Comparison of ENCODE assay signal across 11 cellular contexts in the genomic region with DNA sequence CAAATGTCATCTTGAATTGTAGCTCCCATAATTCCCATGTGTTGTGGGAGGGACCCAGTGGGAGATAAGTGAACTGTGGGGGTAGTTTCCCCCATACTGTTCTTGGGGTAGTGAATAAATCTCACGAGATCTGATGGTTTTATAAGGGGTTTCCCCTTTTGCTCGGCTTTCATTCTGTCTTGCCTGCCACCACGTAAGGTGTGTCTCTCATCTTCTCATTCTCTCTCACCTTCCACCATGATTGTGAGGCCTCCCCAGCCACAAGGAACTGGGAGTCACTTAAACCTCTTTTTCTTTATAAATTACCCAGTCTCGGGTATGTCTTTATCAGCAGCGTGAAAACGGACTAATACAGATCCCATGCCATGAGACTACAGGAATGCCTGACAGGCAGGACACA. TPM values are rescaled to one million over a fixed set of nuclear protein-coding genes. Genes with fewer than 3 reads are reported as not detected.
DNase-seq lines count a peak whose midpoint lies in the region; ATAC-seq and TF ChIP-seq lines count a peak whose summit lies in the region.
"Not testable (repeated sequence)": the region's sequence is repeated elsewhere in the genome, so short reads cannot be mapped to it uniquely, and the experiment has no call there.
"Had no signal": no experiment of that assay in that cellular context is flagged by ENCODE, and none has a peak within 500 bp of the region (broad histone marks: within the 10 kb centered on the region; RNA-seq: fewer than 3 reads in every experiment).

No MANE protein-coding gene starts in this region.

- H3K27ac Mint-ChIP-seq in CD4-positive, alpha-beta memory T cell, result peak overlapping the region; percentile 48 to 91 (median 76)
- H3K27ac Mint-ChIP-seq in activated T-cell treated with anti-CD3 and anti-CD28 coated beads, Interleukin-2, amount 50 U/mL, for 72 hours, result peak overlapping the region; percentile 61
- H3K27ac Mint-ChIP-seq in activated naive CD8-positive, alpha-beta T cell treated with anti-CD3 and anti-CD28 coated beads, Interleukin-2, amount 10 ng/mL, durations not matched to agents 7 days and 5 days, result peak overlapping the region; percentile 22
- peak overlapping the region; percentile 87 for H3K27ac Mint-ChIP-seq in memory B cell
- peak overlapping the region; percentile 85 for H3K27ac Mint-ChIP-seq in stimulated activated naive CD8-positive, alpha-beta T cell treated with anti-CD3 and anti-CD28 coated beads, Interleukin-15, Interleukin-2, amounts not matched to agents 100 ng/mL and 50 ng/mL, for 24 hours

- H3K9me3 Mint-ChIP-seq in CD4-positive, alpha-beta memory T cell; activated T-cell treated with anti-CD3 and anti-CD28 coated beads, Interleukin-2, amount 50 U/mL, for 72 hours; activated naive CD8-positive, alpha-beta T cell treated with anti-CD3 and anti-CD28 coated beads, Interleukin-2, amount 10 ng/mL, durations not matched to agents 7 days and 5 days; memory B cell; stimulated activated naive CD8-positive, alpha-beta T cell treated with anti-CD3 and anti-CD28 coated beads, Interleukin-15, Interleukin-2, amounts not matched to agents 100 ng/mL and 50 ng/mL, for 24 hours: not testable (repeated sequence)

- H4K20me1 ChIP-seq in OCI-LY3 (ENCODE audit: insufficient read depth, low read length), result peaks cover 59% of the 10 kb centered on the region

- not testable (repeated sequence) for H3K9ac ChIP-seq in OCI-LY3 (ENCODE audit: low read length)

- peaks cover 93% of the 10 kb centered on the region for H3K79me2 ChIP-seq in OCI-LY3 (ENCODE audit: low read length)

- peak overlapping the region; percentile 99 for H3K4me2 ChIP-seq in OCI-LY3 (ENCODE audit: low read length)

- not testable (repeated sequence) for H3K36me3 ChIP-seq in CD4-positive, alpha-beta memory T cell (ENCODE audit: insufficient read depth, low read length); neutrophil
- H3K36me3 ChIP-seq in OCI-LY3 (replicated peaks; ENCODE audit: low read depth, low read length), result peaks cover 52% of the 10 kb centered on the region

- peaks cover 66% of the 10 kb centered on the region for H3K4me1 ChIP-seq in CD4-positive, alpha-beta memory T cell (ENCODE audit: insufficient read depth, low read length)
- H3K4me1 ChIP-seq in OCI-LY3 (ENCODE audit: low read length), result peaks cover 56% of the 10 kb centered on the region
- H3K4me1 ChIP-seq in neutrophil (ENCODE audit: control insufficient read depth in 1 of 2, insufficient read depth in 1 of 2, low read depth in 1 of 2, low read length in 1 of 2), result peaks cover 85 to 95% of the 10 kb centered on the region in 2 experiments

- not testable (repeated sequence) for TF ChIP-seq CTCF in OCI-LY3 (IDR thresholded peaks at IDR 0.05; ENCODE audit: low read depth, low read length); neutrophil (IDR thresholded peaks at IDR 0.05)

- DNase-seq in CD4-positive, alpha-beta memory T cell; activated naive CD8-positive, alpha-beta T cell treated with anti-CD3 and anti-CD28 coated beads, Interleukin-2, amount 10 ng/mL, durations not matched to agents 7 days and 5 days; memory B cell (ENCODE audit: low spot score in 2 of 2): not testable (repeated sequence)
- peak; percentile 33 for DNase-seq in activated CD4-positive, alpha-beta T cell treated with anti-CD3 and anti-CD28 coated beads for 48 hours
- peak; percentile 34 to 35 for DNase-seq in activated T-cell treated with anti-CD3 and anti-CD28 coated beads, Interleukin-2, amount 50 U/mL, for 72 hours

- not testable (repeated sequence) for H3K27me3 ChIP-seq in CD4-positive, alpha-beta memory T cell (ENCODE audit: insufficient read depth, low read length); OCI-LY3 (ENCODE audit: low read depth, low read length); neutrophil

- POLR2A ChIA-PET in CD4-positive, alpha-beta memory T cell (lab: Charles Lee; ENCODE audit: partially characterized antibody), result interaction anchor here (1.5 to 5.6 kb wide), 2 partner anchors 11 to 32 kb away, joined by 4 to 50 read pairs; partner anchors contain the start of gene NIN
- POLR2A ChIA-PET in activated naive CD8-positive, alpha-beta T cell treated with anti-CD3 and anti-CD28 coated beads, Interleukin-2, amount 10 ng/mL, durations not matched to agents 7 days and 5 days (lab: Charles Lee), result interaction anchor here (1.7 kb wide), 1 partner anchor 11 kb away, joined by 4 read pairs; the partner anchor contains the start of gene NIN

- H3K4me3 ChIP-seq in CD4-positive, alpha-beta memory T cell (ENCODE audit: low read length in 2 of 2); neutrophil (ENCODE audit: low read depth in 1 of 2, low read length in 1 of 2): not testable (repeated sequence)
- H3K4me3 ChIP-seq in OCI-LY3 (ENCODE audit: low read length), result peak overlapping the region; percentile 16; the same call in 1 of the 2 replicates

- intact Hi-C loops in CD4-positive, alpha-beta memory T cell (cut with micrococcal nuclease), result not testable (repeated sequence)

- H2AFZ ChIP-seq in OCI-LY3 (ENCODE audit: low read depth, low read length), result not testable (repeated sequence)

- not testable (repeated sequence) for H3K27ac ChIP-seq in CD4-positive, alpha-beta memory T cell (ENCODE audit: low read depth, low read length)
- peak overlapping the region; percentile 25; the same call in 1 of the 2 replicates for H3K27ac ChIP-seq in OCI-LY3 (ENCODE audit: low read length)
- H3K27ac ChIP-seq in neutrophil, result peak overlapping the region; percentile 94

- peaks cover 34 to 35% of the 10 kb centered on the region in 2 donors for H3K36me3 Mint-ChIP-seq in CD4-positive, alpha-beta memory T cell
- H3K36me3 Mint-ChIP-seq in activated T-cell treated with anti-CD3 and anti-CD28 coated beads, Interleukin-2, amount 50 U/mL, for 72 hours (ENCODE audit: insufficient read depth in 2 of 2), result peaks cover 16 to 32% of the 10 kb centered on the region in 2 donors
- peaks cover 48% of the 10 kb centered on the region for H3K36me3 Mint-ChIP-seq in activated naive CD8-positive, alpha-beta T cell treated with anti-CD3 and anti-CD28 coated beads, Interleukin-2, amount 10 ng/mL, durations not matched to agents 7 days and 5 days
- H3K36me3 Mint-ChIP-seq in memory B cell, result peaks cover 27% of the 10 kb centered on the region
- peaks cover 65% of the 10 kb centered on the region for H3K36me3 Mint-ChIP-seq in stimulated activated naive CD8-positive, alpha-beta T cell treated with anti-CD3 and anti-CD28 coated beads, Interleukin-15, Interleukin-2, amounts not matched to agents 100 ng/mL and 50 ng/mL, for 24 hours (ENCODE audit: low read depth)

- peaks cover 68 to 86% (median 79%) of the 10 kb centered on the region in 4 donors for H3K4me1 Mint-ChIP-seq in CD4-positive, alpha-beta memory T cell
- H3K4me1 Mint-ChIP-seq in activated T-cell treated with anti-CD3 and anti-CD28 coated beads, Interleukin-2, amount 50 U/mL, for 72 hours (ENCODE audit: low read depth), result peaks cover 71% of the 10 kb centered on the region
- peaks cover 69% of the 10 kb centered on the region for H3K4me1 Mint-ChIP-seq in activated naive CD8-positive, alpha-beta T cell treated with anti-CD3 and anti-CD28 coated beads, Interleukin-2, amount 10 ng/mL, durations not matched to agents 7 days and 5 days
- H3K4me1 Mint-ChIP-seq in memory B cell, result peaks cover 61% of the 10 kb centered on the region
- peaks cover 86% of the 10 kb centered on the region for H3K4me1 Mint-ChIP-seq in stimulated activated naive CD8-positive, alpha-beta T cell treated with anti-CD3 and anti-CD28 coated beads, Interleukin-15, Interleukin-2, amounts not matched to agents 100 ng/mL and 50 ng/mL, for 24 hours (ENCODE audit: low read depth)

- not testable (repeated sequence) for H3K27me3 Mint-ChIP-seq in CD4-positive, alpha-beta memory T cell; activated T-cell treated with anti-CD3 and anti-CD28 coated beads, Interleukin-2, amount 50 U/mL, for 72 hours (ENCODE audit: low read depth); activated naive CD8-positive, alpha-beta T cell treated with anti-CD3 and anti-CD28 coated beads, Interleukin-2, amount 10 ng/mL, durations not matched to agents 7 days and 5 days; memory B cell; stimulated activated naive CD8-positive, alpha-beta T cell treated with anti-CD3 and anti-CD28 coated beads, Interleukin-15, Interleukin-2, amounts not matched to agents 100 ng/mL and 50 ng/mL, for 24 hours

- H3K9me3 ChIP-seq in CD4-positive, alpha-beta memory T cell (ENCODE audit: control insufficient read depth in 1 of 2, low read length in 2 of 2); OCI-LY3 (ENCODE audit: insufficient read depth, low read length); neutrophil: not testable (repeated sequence)

- H3K4me3 Mint-ChIP-seq in CD4-positive, alpha-beta memory T cell, result peak overlapping the region in 2 of 8 donors; percentile 25 to 37
- H3K4me3 Mint-ChIP-seq in activated T-cell treated with anti-CD3 and anti-CD28 coated beads, Interleukin-2, amount 50 U/mL, for 72 hours, result peak overlapping the region; percentile 8 to 33
- peak overlapping the region; percentile 36 for H3K4me3 Mint-ChIP-seq in activated naive CD8-positive, alpha-beta T cell treated with anti-CD3 and anti-CD28 coated beads, Interleukin-2, amount 10 ng/mL, durations not matched to agents 7 days and 5 days
- H3K4me3 Mint-ChIP-seq in memory B cell; stimulated activated naive CD8-positive, alpha-beta T cell treated with anti-CD3 and anti-CD28 coated beads, Interleukin-15, Interleukin-2, amounts not matched to agents 100 ng/mL and 50 ng/mL, for 24 hours: not testable (repeated sequence)

- CTCF ChIA-PET in CD4-positive, alpha-beta memory T cell (lab: Charles Lee; ENCODE audit: partially characterized antibody), result interaction anchor here (1.1 to 5.5 kb wide), 2 partner anchors 41 to 42 kb away, joined by 3 to 52 read pairs; no protein-coding TSS in a partner anchor

- ATAC-seq in activated T-cell treated with anti-CD3 and anti-CD28 coated beads, Interleukin-2, amount 50 U/mL, for 72 hours (replicated peaks in 1 of 2), result peak; percentile 27 to 47
- not testable (repeated sequence) for ATAC-seq in activated naive CD8-positive, alpha-beta T cell treated with anti-CD3 and anti-CD28 coated beads, Interleukin-2, amount 10 ng/mL, durations not matched to agents 7 days and 5 days (ENCODE audit: low read depth); memory B cell (ENCODE audit: low read depth)

RNA-seq across cellular contexts. Expression of gene NIN, which starts 11.7 kb away (rescaled TPM):
- 100 to 1,000 TPM in 1 of 2 experiments, 10 to 100 TPM in 1; 99.7 to 102 TPM for total RNA-seq in CD4-positive, alpha-beta memory T cell
- 10 to 100 TPM in 1 of 2 donors, 1 to 10 TPM in 1; 8.5 to 50.1 TPM for polyA plus RNA-seq in CD4-positive, alpha-beta memory T cell
- 10 to 100 TPM; 46.1 to 60.0 TPM for total RNA-seq in activated T-cell treated with anti-CD3 and anti-CD28 coated beads, Interleukin-2, amount 50 U/mL, for 72 hours
- 100 to 1,000 TPM; 106 to 113 TPM for total RNA-seq in activated naive CD8-positive, alpha-beta T cell treated with anti-CD3 and anti-CD28 coated beads, Interleukin-2, amount 10 ng/mL, durations not matched to agents 7 days and 5 days

RNA-seq across cellular contexts. Expression of gene ABHD12B, which starts 52.5 kb away (rescaled TPM):
- total RNA-seq in CD4-positive, alpha-beta memory T cell, result not detected
- not detected for polyA plus RNA-seq in CD4-positive, alpha-beta memory T cell
- total RNA-seq in activated T-cell treated with anti-CD3 and anti-CD28 coated beads, Interleukin-2, amount 50 U/mL, for 72 hours, result not detected
- not detected for total RNA-seq in activated naive CD8-positive, alpha-beta T cell treated with anti-CD3 and anti-CD28 coated beads, Interleukin-2, amount 10 ng/mL, durations not matched to agents 7 days and 5 days
- total RNA-seq: HT1080, MCF 10A, Right ventricle myocardium superior had no signal

Comparison
In these comparisons a context has a peak if more than half of its experiments do, and no peak if none do; other contexts are left out.
1. H3K27ac Mint-ChIP-seq: peak in every context shown above with its lines; median percentile 87 in memory B cell; 85 in stimulated activated naive CD8-positive, alpha-beta T cell treated with anti-CD3 and anti-CD28 coated beads, Interleukin-15, Interleukin-2, amounts not matched to agents 100 ng/mL and 50 ng/mL, for 24 hours; 76 in CD4-positive, alpha-beta memory T cell; 61 in activated T-cell treated with anti-CD3 and anti-CD28 coated beads, Interleukin-2, amount 50 U/mL, for 72 hours; 22 in activated naive CD8-positive, alpha-beta T cell treated with anti-CD3 and anti-CD28 coated beads, Interleukin-2, amount 10 ng/mL, durations not matched to agents 7 days and 5 days.